In genomic region chr12:124392991-124393790, GRCh38 we compare ENCODE assay signal across 9 cellular contexts.
DNase-seq lines count a peak whose midpoint lies in the region; ATAC-seq and TF ChIP-seq lines count a peak whose summit lies in the region.
"Had no signal": no experiment of that assay in that cellular context is flagged by ENCODE, and none has a peak within 500 bp of the region (broad histone marks: within the 10 kb centered on the region; RNA-seq: fewer than 3 reads in every experiment).

No MANE protein-coding gene starts in this region.

- peaks cover 2% of the 10 kb centered on the region for H3K36me3 ChIP-seq in mesendoderm (ENCODE audit: control insufficient read depth, insufficient read depth, low read length)
- peaks cover 2% of the 10 kb centered on the region for H3K36me3 ChIP-seq in urinary bladder (ENCODE audit: insufficient read depth)

- no peak overlapping the region for H3K23ac ChIP-seq in mesendoderm (ENCODE audit: low read length)

- H4K8ac ChIP-seq in mesendoderm (ENCODE audit: low read depth, low read length) = no peak overlapping the region

- H4K5ac ChIP-seq in mesendoderm (ENCODE audit: low read length) = no peak overlapping the region

- H3K79me1 ChIP-seq in mesendoderm (ENCODE audit: low read length) = no peaks in the 10 kb centered on the region

- peak overlapping the region in 4 of 59 donors; percentile 0 to 11 (median 5) for H3K4me3 ChIP-seq in dorsolateral prefrontal cortex
- H3K4me3 ChIP-seq in mesendoderm (ENCODE audit: low read length) = no peak overlapping the region
- H3K4me3 ChIP-seq in urinary bladder (ENCODE audit: low read depth, low read length) = no peak overlapping the region
- H3K4me3 ChIP-seq: GM12878 had no signal

- H2BK15ac ChIP-seq in mesendoderm (replicated peaks; ENCODE audit: low read depth) = no peak overlapping the region

- H2AK5ac ChIP-seq in mesendoderm (ENCODE audit: low read length) = no peak overlapping the region

- H3K79me2 ChIP-seq in mesendoderm (ENCODE audit: control insufficient read depth, insufficient read depth, low read length) = no peaks in the 10 kb centered on the region

- ATAC-seq in GM21367 (IDR thresholded peaks at IDR 0.05; ENCODE audit: unreplicated experiment) = no peak
- no peak for ATAC-seq in GM19467 (IDR thresholded peaks at IDR 0.05; ENCODE audit: unreplicated experiment)
- ATAC-seq: GM12878 had no signal

- H3K4me1 ChIP-seq in mesendoderm (ENCODE audit: control insufficient read depth, low read depth, low read length) (peaks cover 11% of the 10 kb centered on the region), urinary bladder (ENCODE audit: insufficient read depth) (no peaks in the 10 kb centered on the region)

- H3K4me2 ChIP-seq in mesendoderm (ENCODE audit: low read length) = no peak overlapping the region

- intact Hi-C loops in dorsolateral prefrontal cortex (cut with DNase I) = no loop called here

- H2BK120ac ChIP-seq in mesendoderm (ENCODE audit: low read depth, low read length) = no peak overlapping the region

- peak overlapping the region; percentile 37 for H3K9ac ChIP-seq in mesendoderm (ENCODE audit: low read length)

- TF ChIP-seq CTCF in AG09319 (IDR thresholded peaks at IDR 0.05; ENCODE audit: low read depth, low read length) (no peak), dorsolateral prefrontal cortex (IDR thresholded peaks at IDR 0.05 in 54 of 56, conservative IDR thresholded peaks at IDR 0.05 in 2 of 56; ENCODE audit: low read depth in 1 of 56, partially characterized antibody in 56 of 56) (peak in 1 of 56 donors; percentile 3)

- peak overlapping the region; percentile 8 for H3K18ac ChIP-seq in mesendoderm (ENCODE audit: low read length)

- H3K56ac ChIP-seq in mesendoderm (ENCODE audit: low read length) = peak overlapping the region; percentile 69

- H3K27me3 ChIP-seq in dorsolateral prefrontal cortex (no peaks in the 10 kb centered on the region), mesendoderm (ENCODE audit: insufficient read depth, low read length, poor library complexity) (no peaks in the 10 kb centered on the region)

- H2BK5ac ChIP-seq in mesendoderm (ENCODE audit: low read length) = peak overlapping the region; percentile 30

- no peak overlapping the region for H3K4ac ChIP-seq in mesendoderm (ENCODE audit: low read depth, low read length)

- DNase-seq in AG09319 (ENCODE audit: extremely low read depth, low read depth) (peak; percentile 54), M059J (ENCODE audit: low read depth) (peak; percentile 92), dorsolateral prefrontal cortex (peak; percentile 61 to 83 (median 70)), mesendoderm (peak; percentile 76), NCI-H748 (lab: John Stamatoyannopoulos, UW; ENCODE audit: unreplicated experiment) (no peak)

- WGBS in mesendoderm (ENCODE audit: extremely low coverage, insufficient coverage, low lambda C conversion rate) = no CpG with 5 or more reads among the region's 18 CpGs
- WGBS in urinary bladder = 18% methylated on average over 18 of the region's 18 CpGs

- H3K27ac ChIP-seq in dorsolateral prefrontal cortex = peak overlapping the region; percentile 64 to 99 (median 91)
- peak overlapping the region; percentile 45 for H3K27ac ChIP-seq in mesendoderm (ENCODE audit: low read depth, low read length)
- peak overlapping the region; percentile 19 for H3K27ac ChIP-seq in urinary bladder (ENCODE audit: low read depth)

Comparison
In these comparisons a context has a peak if more than half of its experiments do, and no peak if none do; other contexts are left out.
1. H3K27ac ChIP-seq: peak in every context shown above with its lines; median percentile 91 in dorsolateral prefrontal cortex; 45 in mesendoderm; 19 in urinary bladder.